8 cellular contexts compared by ENCODE assay signal in genomic region chr3:27889745-27890144, GRCh38.
"Had no signal": no experiment of that assay in that cellular context is flagged by ENCODE, and none has a peak within 500 bp of the region (broad histone marks: within the 10 kb centered on the region; RNA-seq: fewer than 3 reads in every experiment).

No MANE protein-coding gene starts in this region.

- FAIRE-seq: G401.6, GM12878, GM12891, GM12892, GM18507, GM19239 had no signal

- DNase-seq: GDM1, GF-D8 had no signal

- H3K4me3 ChIP-seq: GM12878 had no signal
